17 cellular contexts compared by ENCODE assay signal in genomic region chr12:111806304-111806703, GRCh38. TPM values are rescaled to one million over a fixed set of nuclear protein-coding genes. Genes with fewer than 3 reads are reported as not detected.
DNase-seq lines count a peak whose midpoint lies in the region; TF ChIP-seq lines count a peak whose summit lies in the region.
"Had no signal": no experiment of that assay in that cellular context is flagged by ENCODE, and none has a peak within 500 bp of the region (broad histone marks: within the 10 kb centered on the region; RNA-seq: fewer than 3 reads in every experiment).

No MANE protein-coding gene starts in this region.

- no peaks in the 10 kb centered on the region for H3K9me2 ChIP-seq in hepatocyte (replicated peaks; ENCODE audit: insufficient read depth)

- H3K4me1 ChIP-seq in hepatocyte (ENCODE audit: insufficient read depth), result no peaks in the 10 kb centered on the region
- no peaks in the 10 kb centered on the region for H3K4me1 ChIP-seq in osteoblast (ENCODE audit: insufficient read depth, low read length)
- peaks cover 0 to 9% (median 0%) of the 10 kb centered on the region in 4 donors for H3K4me1 ChIP-seq in transverse colon
- H3K4me1 ChIP-seq: A549 had no signal

- H4K20me1 ChIP-seq in hepatocyte (ENCODE audit: insufficient read depth, poor library complexity, severe bottlenecking) (no peaks in the 10 kb centered on the region), osteoblast (ENCODE audit: insufficient read depth, low read length) (no peaks in the 10 kb centered on the region)

- H3K27me3 Mint-ChIP-seq in T-helper 2 cell treated with Interferon-gamma antibody and Interleukin-4, amounts not matched to agents 5 μg/mL and 100 μg/mL, for 36 hours (ENCODE audit: low read depth), result no peaks in the 10 kb centered on the region
- H3K27me3 Mint-ChIP-seq: CD4-positive, alpha-beta memory T cell had no signal

- H3K36me3 ChIP-seq in hepatocyte (replicated peaks; ENCODE audit: insufficient read depth, low read depth) (no peaks in the 10 kb centered on the region), osteoblast (ENCODE audit: insufficient read depth, low read length) (no peaks in the 10 kb centered on the region), transverse colon (peaks cover 0 to 63% (median 31%) of the 10 kb centered on the region in 4 donors)

- no peak overlapping the region for H3K27ac Mint-ChIP-seq in T-helper 2 cell treated with Interferon-gamma antibody and Interleukin-4, amounts not matched to agents 5 μg/mL and 100 μg/mL, for 36 hours
- H3K27ac Mint-ChIP-seq: CD4-positive, alpha-beta memory T cell had no signal

- H3K9me3 Mint-ChIP-seq in T-helper 2 cell treated with Interferon-gamma antibody and Interleukin-4, amounts not matched to agents 5 μg/mL and 100 μg/mL, for 36 hours, result no peaks in the 10 kb centered on the region
- H3K9me3 Mint-ChIP-seq: CD4-positive, alpha-beta memory T cell; H9 had no signal

- WGBS in hepatocyte (ENCODE audit: low lambda C conversion rate, missing lambda C conversion rate), result 97% methylated on average over 4 of the region's 4 CpGs
- 50 to 74% methylated on average over 1 to 4 of the region's 4 CpGs for WGBS in transverse colon (ENCODE audit: low coverage in 1 of 2), 2 donors

- H3K27ac ChIP-seq in hepatocyte, result peak overlapping the region; percentile 74
- no peak overlapping the region for H3K27ac ChIP-seq in osteoblast (ENCODE audit: low read depth, low read length)
- peak overlapping the region in 3 of 4 donors; percentile 23 to 59 (median 58) for H3K27ac ChIP-seq in transverse colon
- H3K27ac ChIP-seq: 22Rv1, A549, C4-2B had no signal

- H3K79me2 ChIP-seq in hepatocyte (no peaks in the 10 kb centered on the region), osteoblast (ENCODE audit: insufficient read depth, low read length) (no peaks in the 10 kb centered on the region)

- TF ChIP-seq POLR2A in transverse colon (IDR thresholded peaks at IDR 0.05), result no peak

- TF ChIP-seq EP300 in transverse colon (IDR thresholded peaks at IDR 0.05; ENCODE audit: low read depth), result no peak

- in situ Hi-C loops in transverse colon (cut with MboI; ENCODE audit: low pct_ligation_motif_present in 1 of 4, low pct_unique_long_range_greater_than_20kb in 1 of 4, low sequenced_read_pairs in 3 of 4), result loop anchor here in 3 of 4 donors (10.0 kb wide), 1 partner anchor 52 kb away; no protein-coding TSS in a partner anchor

- no peaks in the 10 kb centered on the region for H3K27me3 ChIP-seq in hepatocyte
- H3K27me3 ChIP-seq in osteoblast (ENCODE audit: insufficient read depth, low read length), result no peaks in the 10 kb centered on the region
- no peaks in the 10 kb centered on the region for H3K27me3 ChIP-seq in transverse colon

- intact Hi-C loops in transverse colon (cut with DNase I; ENCODE audit: low total_unique reads), result no loop called here

- no peaks in the 10 kb centered on the region for H3K36me3 Mint-ChIP-seq in T-helper 2 cell treated with Interferon-gamma antibody and Interleukin-4, amounts not matched to agents 5 μg/mL and 100 μg/mL, for 36 hours (ENCODE audit: low read depth)
- H3K36me3 Mint-ChIP-seq: CD4-positive, alpha-beta memory T cell had no signal

- H3K4me2 ChIP-seq in hepatocyte (no peak overlapping the region), osteoblast (ENCODE audit: insufficient read depth, low read length) (no peak overlapping the region)
- H3K4me2 ChIP-seq: A549 had no signal

- TF ChIP-seq CTCF in hepatocyte (IDR thresholded peaks at IDR 0.05; ENCODE audit: poor library complexity) (no peak), osteoblast (IDR thresholded peaks at IDR 0.05; ENCODE audit: extremely low read depth, low read depth, low read length) (no peak), transverse colon (IDR thresholded peaks at IDR 0.05) (no peak)

- H3K9me3 ChIP-seq in hepatocyte (ENCODE audit: low read depth) (no peaks in the 10 kb centered on the region), osteoblast (ENCODE audit: low read depth, low read length) (no peaks in the 10 kb centered on the region), transverse colon (no peaks in the 10 kb centered on the region)
- H3K9me3 ChIP-seq: A549 had no signal

- H3K4me3 ChIP-seq in hepatocyte (no peak overlapping the region), osteoblast (ENCODE audit: insufficient read depth, low read length) (no peak overlapping the region), transverse colon (no peak overlapping the region)
- H3K4me3 ChIP-seq: A549 had no signal

- no peak overlapping the region for H2AFZ ChIP-seq in hepatocyte
- H2AFZ ChIP-seq in osteoblast (ENCODE audit: low read length), result no peak overlapping the region

- no peak overlapping the region for H3K4me3 Mint-ChIP-seq in T-helper 2 cell treated with Interferon-gamma antibody and Interleukin-4, amounts not matched to agents 5 μg/mL and 100 μg/mL, for 36 hours
- H3K4me3 Mint-ChIP-seq: H9 had no signal

- no peaks in the 10 kb centered on the region for H3K4me1 Mint-ChIP-seq in T-helper 2 cell treated with Interferon-gamma antibody and Interleukin-4, amounts not matched to agents 5 μg/mL and 100 μg/mL, for 36 hours (ENCODE audit: low read depth)
- H3K4me1 Mint-ChIP-seq: CD4-positive, alpha-beta memory T cell; H9 had no signal

- DNase-seq in NCI-H2029 (lab: John Stamatoyannopoulos, UW), result peak; percentile 17
- no peak for DNase-seq in NCI-H2029 treated with DMSO at 0.1 percent for 48 hours (lab: John Stamatoyannopoulos, UW)
- no peak for DNase-seq in hepatocyte (ENCODE audit: low spot score)
- DNase-seq in osteoblast (ENCODE audit: insufficient read length, low spot score, missing footprints), result peak; percentile 60
- DNase-seq in transverse colon, result no peak
- DNase-seq in NCI-H1105 (lab: John Stamatoyannopoulos, UW), result no peak
- no peak for DNase-seq in cerebellar nuclear complex (lab: John Stamatoyannopoulos, UW)
- no peak for DNase-seq in T-helper 2 cell treated with Interferon-gamma antibody and Interleukin-4, amounts not matched to agents 5 μg/mL and 100 μg/mL, for 36 hours (ENCODE audit: low spot score)
- DNase-seq: AML-193; CD4-positive, alpha-beta memory T cell; DMS153; DMS79 treated with DMSO at 0.1 percent for 48 hours; GF-D8; H9 had no signal

RNA-seq across cellular contexts. Expression of gene MAPKAPK5, which starts 35.7 kb away (rescaled TPM):
- total RNA-seq in hepatocyte (49.1 and 59.9 TPM in 2 replicates), osteoblast (31.5 and 32.9 TPM in 2 replicates), transverse colon (100 to 1,000 TPM in 2 of 4 donors, 10 to 100 TPM in 2; 73.5 to 768 (median 90.1) TPM)
- 35.0 and 45.1 TPM in 2 replicates for polyA plus RNA-seq in hepatocyte

RNA-seq across cellular contexts. Expression of gene ALDH2, which starts 39.6 kb away (rescaled TPM):
- total RNA-seq in hepatocyte (116 and 126 TPM in 2 replicates), osteoblast (11.9 and 17.1 TPM in 2 replicates), transverse colon (100 to 1,000 TPM; 102 to 239 (median 162) TPM)
- polyA plus RNA-seq in hepatocyte, result 185 and 203 TPM in 2 replicates

Comparison
In these comparisons a context has a peak if more than half of its experiments do, and no peak if none do; other contexts are left out.
1. DNase-seq: peak in NCI-H2029 (single experiment) and osteoblast (single experiment); none in NCI-H2029 treated with DMSO at 0.1 percent for 48 hours (single experiment), hepatocyte (single experiment), transverse colon (single experiment), NCI-H1105 (single experiment), cerebellar nuclear complex (0 of 2) and T-helper 2 cell treated with Interferon-gamma antibody and Interleukin-4, amounts not matched to agents 5 μg/mL and 100 μg/mL, for 36 hours (single experiment).